In the genomic region with DNA sequence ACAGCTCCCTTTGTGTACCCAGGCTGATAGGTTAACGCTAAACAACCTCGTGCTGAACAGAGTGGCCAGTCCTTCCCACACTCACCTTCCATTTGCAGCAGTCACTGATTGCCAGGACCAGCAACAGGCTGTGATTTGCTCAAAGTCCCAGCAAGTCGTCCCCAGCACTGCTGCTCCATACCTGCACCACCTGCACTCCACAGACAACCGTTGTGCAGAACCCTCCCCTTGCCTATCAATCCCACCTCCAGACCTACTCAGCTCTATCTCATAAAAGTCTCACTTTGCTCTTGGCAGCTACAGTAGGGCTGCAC, we compare ENCODE assay signal across 15 cellular contexts. TPM values are rescaled to one million over a fixed set of nuclear protein-coding genes. Genes with fewer than 3 reads are reported as not detected.
DNase-seq lines count a peak whose midpoint lies in the region; ATAC-seq, FAIRE-seq and TF ChIP-seq lines count a peak whose summit lies in the region.
"Had no signal": no experiment of that assay in that cellular context is flagged by ENCODE, and none has a peak within 500 bp of the region (broad histone marks: within the 10 kb centered on the region; RNA-seq: fewer than 3 reads in every experiment).

No MANE protein-coding gene starts in this region.

- H3K27me3 Mint-ChIP-seq in activated CD4-positive, alpha-beta T cell treated with anti-CD3 and anti-CD28 coated beads for 36 hours = no peaks in the 10 kb centered on the region
- H3K27me3 Mint-ChIP-seq in glutamatergic neuron (ENCODE audit: unreplicated experiment) = no peaks in the 10 kb centered on the region
- H3K27me3 Mint-ChIP-seq: activated CD4-positive, alpha-beta memory T cell treated with anti-CD3 and anti-CD28 coated beads, Interleukin-2, amount 10 ng/mL, durations not matched to agents 7 days and 5 days had no signal

- TF ChIP-seq POLR2A in esophagus muscularis mucosa (IDR thresholded peaks at IDR 0.05; ENCODE audit: low read depth) (no peak), spleen (IDR thresholded peaks at IDR 0.05) (no peak)

- no peaks in the 10 kb centered on the region; the same call in 1 of the 2 replicates for H3K36me3 ChIP-seq in MM.1S (replicated peaks; ENCODE audit: insufficient read depth, low read length)
- peaks cover 2 to 11% (median 5%) of the 10 kb centered on the region in 3 donors for H3K36me3 ChIP-seq in pancreas
- peaks cover 0 to 18% (median 13%) of the 10 kb centered on the region in 4 donors for H3K36me3 ChIP-seq in esophagus muscularis mucosa
- peaks cover 0 to 43% (median 11%) of the 10 kb centered on the region in 6 donors for H3K36me3 ChIP-seq in spleen

- 0 out of 2 replicates have a peak, but pooled peaks cover 6% of the 10 kb centered on the region for H3F3A ChIP-seq in MM.1S (ENCODE audit: insufficient read depth, low read length)

- intact Hi-C loops in activated CD4-positive, alpha-beta T cell treated with anti-CD3 and anti-CD28 coated beads for 36 hours (cut with DNase I, micrococcal nuclease) = loop anchor here (1.0 to 5.0 kb wide), 5 partner anchors 70 to 192 kb away; no protein-coding TSS in a partner anchor
- intact Hi-C loops in pancreas (cut with DNase I) (no loop called here), esophagus muscularis mucosa (cut with DNase I) (no loop called here), spleen (cut with DNase I; ENCODE audit: low total_unique reads) (no loop called here)

- POLR2A ChIA-PET in activated CD4-positive, alpha-beta T cell treated with anti-CD3 and anti-CD28 coated beads for 36 hours (lab: Charles Lee) = interaction anchor here (0.7 to 0.9 kb wide), 2 partner anchors 20 to 207 kb away, joined by 3 to 6 read pairs; no protein-coding TSS in a partner anchor

- H3K9me3 ChIP-seq in MM.1S (replicated peaks; ENCODE audit: insufficient read depth, low read length) (no peaks in the 10 kb centered on the region), pancreas (no peaks in the 10 kb centered on the region), esophagus muscularis mucosa (no peaks in the 10 kb centered on the region), spleen (no peaks in the 10 kb centered on the region)
- H3K9me3 ChIP-seq: upper lobe of left lung had no signal

- H3K4me2 ChIP-seq in MM.1S (ENCODE audit: low read depth, low read length) = no peak overlapping the region

- H3K36me3 Mint-ChIP-seq in activated CD4-positive, alpha-beta T cell treated with anti-CD3 and anti-CD28 coated beads for 36 hours (ENCODE audit: low read depth) = peaks cover 9% of the 10 kb centered on the region
- H3K36me3 Mint-ChIP-seq in glutamatergic neuron (ENCODE audit: unreplicated experiment) = no peaks in the 10 kb centered on the region

- no peaks in the 10 kb centered on the region for H3K9me2 ChIP-seq in MM.1S (replicated peaks; ENCODE audit: insufficient read depth, low read length)

- ATAC-seq in activated CD4-positive, alpha-beta T cell treated with anti-CD3 and anti-CD28 coated beads for 36 hours = peak; percentile 19
- peak; percentile 20 to 46 (median 34) for ATAC-seq in pancreas

- H3K27ac ChIP-seq in MM.1S (ENCODE audit: low read length) (no peak overlapping the region), pancreas (no peak overlapping the region), esophagus muscularis mucosa (replicated peaks in 1 of 4) (no peak overlapping the region), spleen (no peak overlapping the region)
- H3K27ac ChIP-seq: upper lobe of left lung had no signal

- H3K9ac ChIP-seq in MM.1S (ENCODE audit: low read length) = no peak overlapping the region

- CTCF ChIA-PET in activated CD4-positive, alpha-beta T cell treated with anti-CD3 and anti-CD28 coated beads for 36 hours (lab: Charles Lee) = interaction anchor here (0.6 to 7.7 kb wide), 39 partner anchors 9 to 551 kb away, joined by 3 to 56 read pairs (median 4); no protein-coding TSS in a partner anchor

- no peak overlapping the region for H3K27ac Mint-ChIP-seq in activated CD4-positive, alpha-beta T cell treated with anti-CD3 and anti-CD28 coated beads for 36 hours
- H3K27ac Mint-ChIP-seq in glutamatergic neuron (ENCODE audit: unreplicated experiment) = no peak overlapping the region
- H3K27ac Mint-ChIP-seq: activated CD4-positive, alpha-beta memory T cell treated with anti-CD3 and anti-CD28 coated beads, Interleukin-2, amount 10 ng/mL, durations not matched to agents 7 days and 5 days had no signal

- TF ChIP-seq CTCF in MM.1S (IDR thresholded peaks at IDR 0.05; ENCODE audit: low read length) (peak; percentile 2; the same call in 1 of the 2 replicates), glutamatergic neuron (IDR thresholded peaks at IDR 0.05; ENCODE audit: partially characterized antibody, unreplicated experiment) (peak; percentile 7), pancreas (IDR thresholded peaks at IDR 0.05) (no peak), esophagus muscularis mucosa (IDR thresholded peaks at IDR 0.05) (no peak), spleen (IDR thresholded peaks at IDR 0.05 in 8 of 11, conservative IDR thresholded peaks at IDR 0.05 in 3 of 11) (peak in 1 of 11 experiments; percentile 3)

- no peak overlapping the region for H3K4me3 Mint-ChIP-seq in activated CD4-positive, alpha-beta T cell treated with anti-CD3 and anti-CD28 coated beads for 36 hours
- H3K4me3 Mint-ChIP-seq in glutamatergic neuron (ENCODE audit: unreplicated experiment) = no peak overlapping the region
- H3K4me3 Mint-ChIP-seq: activated CD4-positive, alpha-beta memory T cell treated with anti-CD3 and anti-CD28 coated beads, Interleukin-2, amount 10 ng/mL, durations not matched to agents 7 days and 5 days had no signal

- no peak for TF ChIP-seq EP300 in esophagus muscularis mucosa (IDR thresholded peaks at IDR 0.05)

- 10 to 18% methylated on average over 4 of the region's 4 CpGs for WGBS in pancreas, 2 donors
- WGBS in esophagus muscularis mucosa = 42% methylated on average over 4 of the region's 4 CpGs
- 40 to 58% (median 43%) methylated on average over 4 of the region's 4 CpGs for WGBS in spleen, 5 donors

- no peaks in the 10 kb centered on the region for H3K27me3 ChIP-seq in MM.1S (replicated peaks; ENCODE audit: insufficient read depth, low read length)
- H3K27me3 ChIP-seq in pancreas = no peaks in the 10 kb centered on the region
- H3K27me3 ChIP-seq in esophagus muscularis mucosa = no peaks in the 10 kb centered on the region
- peaks cover 0 to 3% (median 0%) of the 10 kb centered on the region in 7 donors for H3K27me3 ChIP-seq in spleen (replicated peaks in 1 of 7)
- H3K27me3 ChIP-seq: upper lobe of left lung had no signal

- no peak overlapping the region for H3K4me3 ChIP-seq in MM.1S (ENCODE audit: low read length)
- no peak overlapping the region for H3K4me3 ChIP-seq in pancreas
- H3K4me3 ChIP-seq in esophagus muscularis mucosa = no peak overlapping the region
- no peak overlapping the region for H3K4me3 ChIP-seq in spleen
- H3K4me3 ChIP-seq: upper lobe of left lung had no signal

- no peak for FAIRE-seq in pancreas (lab: Jason Lieb, UNC)
- FAIRE-seq: colon had no signal

- H3K9me3 Mint-ChIP-seq in activated CD4-positive, alpha-beta T cell treated with anti-CD3 and anti-CD28 coated beads for 36 hours (ENCODE audit: low read depth) = no peaks in the 10 kb centered on the region
- H3K9me3 Mint-ChIP-seq in glutamatergic neuron (ENCODE audit: unreplicated experiment) = peaks cover 3% of the 10 kb centered on the region
- H3K9me3 Mint-ChIP-seq: activated CD4-positive, alpha-beta memory T cell treated with anti-CD3 and anti-CD28 coated beads, Interleukin-2, amount 10 ng/mL, durations not matched to agents 7 days and 5 days had no signal

- no peak overlapping the region for H2AFZ ChIP-seq in MM.1S (ENCODE audit: low read length)

- H3K4me1 Mint-ChIP-seq in activated CD4-positive, alpha-beta T cell treated with anti-CD3 and anti-CD28 coated beads for 36 hours = peaks cover 30% of the 10 kb centered on the region
- peaks cover 16% of the 10 kb centered on the region for H3K4me1 Mint-ChIP-seq in glutamatergic neuron (ENCODE audit: low read depth, unreplicated experiment)

- peaks cover 6% of the 10 kb centered on the region; the same call in 1 of the 2 replicates for H3K79me2 ChIP-seq in MM.1S (ENCODE audit: low read length)

- no peaks in the 10 kb centered on the region for H4K20me1 ChIP-seq in MM.1S (ENCODE audit: insufficient read depth, low read length)

- no peak for DNase-seq in activated CD4-positive, alpha-beta T cell treated with anti-CD3 and anti-CD28 coated beads for 36 hours
- no peak for DNase-seq in activated CD4-positive, alpha-beta T cell treated with anti-CD3 and anti-CD28 coated beads for 4 hours
- DNase-seq in MM.1S (no peak), glutamatergic neuron (no peak), pancreas (no peak), SHP77 (lab: John Stamatoyannopoulos, UW) (no peak), esophagus muscularis mucosa (ENCODE audit: extremely low spot score) (no peak), spleen (no peak)
- DNase-seq: activated CD4-positive, alpha-beta memory T cell treated with anti-CD3 and anti-CD28 coated beads, Interleukin-2, amount 10 ng/mL, durations not matched to agents 7 days and 5 days; activated gamma-delta T cell; aorta; NCI-H1436 treated with DMSO at 0.1 percent for 48 hours; upper lobe of left lung had no signal

- H3K4me1 ChIP-seq in MM.1S (ENCODE audit: low read length) (peaks cover 33% of the 10 kb centered on the region), pancreas (no peaks in the 10 kb centered on the region), esophagus muscularis mucosa (no peaks in the 10 kb centered on the region), spleen (peaks cover 0 to 26% (median 0%) of the 10 kb centered on the region in 6 donors)
- H3K4me1 ChIP-seq: upper lobe of left lung had no signal

RNA-seq across cellular contexts. Expression of a gene that starts 43.1 kb away (rescaled TPM):
- 10 to 100 TPM in 1 of 2 experiments, 1 to 10 TPM in 1; 9.0 to 11.0 TPM for total RNA-seq in activated CD4-positive, alpha-beta T cell treated with anti-CD3 and anti-CD28 coated beads for 36 hours
- total RNA-seq in glutamatergic neuron (ENCODE audit: unreplicated experiment) = not detected
- total RNA-seq in pancreas = 1 to 10 TPM in 3 of 6 donors, under 1 TPM in 3; 0.44 to 2.6 (median 0.97) TPM
- polyA plus RNA-seq in pancreas = 1 to 10 TPM in 1 of 2 donors, under 1 TPM in 1; 0.72 to 2.1 TPM
- total RNA-seq in esophagus muscularis mucosa = 1 to 10 TPM in 1 of 4 donors, under 1 TPM in 3; 0.32 to 1.2 (median 0.38) TPM
- total RNA-seq in spleen = 10 to 100 TPM; 15.8 to 39.8 (median 28.7) TPM
- 1 to 10 TPM; 6.6 to 8.8 (median 7.1) TPM for polyA plus RNA-seq in spleen
- total RNA-seq: endothelial cell of umbilical vein had no signal
- polyA plus RNA-seq: endothelial cell of umbilical vein had no signal

Comparison
In these comparisons a context has a peak if more than half of its experiments do, and no peak if none do; other contexts are left out.
1. CTCF ChIP-seq: peak in MM.1S (single experiment) and glutamatergic neuron (single experiment); none in pancreas (0 of 4) and esophagus muscularis mucosa (0 of 3).
2. intact Hi-C loops: an anchor here in activated CD4-positive, alpha-beta T cell treated with anti-CD3 and anti-CD28 coated beads for 36 hours (1.0 to 5.0 kb wide); none called in pancreas, esophagus muscularis mucosa and spleen.